1 cellular context compared by ENCODE assay signal in the genomic region with DNA sequence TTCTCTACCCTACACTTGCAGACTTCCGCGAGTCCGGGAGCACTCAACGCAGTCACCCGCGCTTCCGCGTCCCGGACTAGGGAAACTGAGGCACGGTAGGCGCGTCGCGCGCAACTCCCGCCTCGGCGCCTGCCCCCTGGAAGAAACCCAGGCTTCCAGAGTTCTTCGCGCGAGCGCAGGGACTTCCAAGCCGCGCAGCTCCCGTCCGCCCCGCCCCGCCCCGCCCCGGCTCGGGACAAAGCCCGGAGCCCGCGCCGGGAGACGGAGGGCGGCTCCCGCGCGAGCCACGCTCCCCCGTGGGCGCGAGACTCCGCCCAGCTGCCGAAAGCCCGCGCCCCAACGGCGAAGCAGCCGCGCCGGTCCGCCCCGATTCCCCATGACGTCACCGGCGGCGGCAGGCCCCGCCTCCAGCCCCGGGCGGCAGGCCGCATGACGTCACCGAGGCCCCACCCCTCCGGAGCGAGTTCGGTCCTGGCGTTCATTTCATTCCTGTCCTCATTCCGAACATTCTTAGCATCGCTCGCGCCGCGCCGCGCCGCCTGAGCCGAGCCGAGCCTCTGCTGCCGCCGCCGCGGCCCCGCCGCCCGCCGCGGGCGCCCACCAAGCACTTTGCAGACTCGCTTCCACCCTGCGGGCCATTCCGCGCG.
TF ChIP-seq lines count a peak whose summit lies in the region.

TSS of gene TEAD1 (plus strand) at position 498 of the 647 bp plus-strand sequence.

TF ChIP-seq in K562, 482 proteins besides CTCF, POLR2A, EP300 and RAD21 (continued from another document):
- no peak for TF ChIP-seq TSHZ1 (CRISPR knock-in tag; IDR thresholded peaks at IDR 0.05)
- TF ChIP-seq KDM5B (IDR thresholded peaks at IDR 0.05; ENCODE audit: insufficient replicate concordance, low read depth, low read length), result peak; percentile 78
- no peak for TF ChIP-seq ZNF146 (CRISPR knock-in tag; IDR thresholded peaks at IDR 0.05; ENCODE audit: unreplicated experiment)
- TF ChIP-seq LEF1 (IDR thresholded peaks at IDR 0.05), result no peak
- peak; percentile 66 for TF ChIP-seq POLR2B (IDR thresholded peaks at IDR 0.05; ENCODE audit: low read depth, partially characterized antibody)
- TF ChIP-seq, protein P1, sequence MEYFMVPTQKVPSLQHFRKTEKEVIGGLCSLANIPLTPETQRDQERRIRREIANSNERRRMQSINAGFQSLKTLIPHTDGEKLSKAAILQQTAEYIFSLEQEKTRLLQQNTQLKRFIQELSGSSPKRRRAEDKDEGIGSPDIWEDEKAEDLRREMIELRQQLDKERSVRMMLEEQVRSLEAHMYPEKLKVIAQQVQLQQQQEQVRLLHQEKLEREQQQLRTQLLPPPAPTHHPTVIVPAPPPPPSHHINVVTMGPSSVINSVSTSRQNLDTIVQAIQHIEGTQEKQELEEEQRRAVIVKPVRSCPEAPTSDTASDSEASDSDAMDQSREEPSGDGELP (CRISPR knock-in tag; IDR thresholded peaks at IDR 0.05; ENCODE audit: borderline replicate concordance), result peak; percentile 61; the same call in 1 of the 2 replicates
- TF ChIP-seq TEAD1 (CRISPR knock-in tag; IDR thresholded peaks at IDR 0.05), result peak; percentile 81 to 100
- TF ChIP-seq KLF1 (tag; IDR thresholded peaks at IDR 0.05), result peak; percentile 91
- TF ChIP-seq ILK (tag; IDR thresholded peaks at IDR 0.05; ENCODE audit: borderline replicate concordance, low read depth), result no peak
- peak; percentile 20; the same call in 1 of the 2 replicates for TF ChIP-seq BHLHE40 (IDR thresholded peaks at IDR 0.05; ENCODE audit: low read length)
- TF ChIP-seq KDM4B (IDR thresholded peaks at IDR 0.05; ENCODE audit: borderline replicate concordance in 2 of 2, low read depth in 1 of 2), result no peak
- TF ChIP-seq XRCC4 (IDR thresholded peaks at IDR 0.05; ENCODE audit: extremely low read depth, insufficient read depth, insufficient read length), result no peak
- TF ChIP-seq ZNF436 (CRISPR knock-in tag; IDR thresholded peaks at IDR 0.05), result no peak
- peak; percentile 99 for TF ChIP-seq TARDBP (IDR thresholded peaks at IDR 0.05)
- no peak for TF ChIP-seq HDAC6 (IDR thresholded peaks at IDR 0.05; ENCODE audit: low read depth, low read length)
- TF ChIP-seq ATF7 (IDR thresholded peaks at IDR 0.05), result peak; percentile 100
- peak; percentile 100 for TF ChIP-seq JUNB (CRISPR knock-in tag; conservative IDR thresholded peaks at IDR 0.05)
